1 cellular context compared by ENCODE assay signal in the genomic region with DNA sequence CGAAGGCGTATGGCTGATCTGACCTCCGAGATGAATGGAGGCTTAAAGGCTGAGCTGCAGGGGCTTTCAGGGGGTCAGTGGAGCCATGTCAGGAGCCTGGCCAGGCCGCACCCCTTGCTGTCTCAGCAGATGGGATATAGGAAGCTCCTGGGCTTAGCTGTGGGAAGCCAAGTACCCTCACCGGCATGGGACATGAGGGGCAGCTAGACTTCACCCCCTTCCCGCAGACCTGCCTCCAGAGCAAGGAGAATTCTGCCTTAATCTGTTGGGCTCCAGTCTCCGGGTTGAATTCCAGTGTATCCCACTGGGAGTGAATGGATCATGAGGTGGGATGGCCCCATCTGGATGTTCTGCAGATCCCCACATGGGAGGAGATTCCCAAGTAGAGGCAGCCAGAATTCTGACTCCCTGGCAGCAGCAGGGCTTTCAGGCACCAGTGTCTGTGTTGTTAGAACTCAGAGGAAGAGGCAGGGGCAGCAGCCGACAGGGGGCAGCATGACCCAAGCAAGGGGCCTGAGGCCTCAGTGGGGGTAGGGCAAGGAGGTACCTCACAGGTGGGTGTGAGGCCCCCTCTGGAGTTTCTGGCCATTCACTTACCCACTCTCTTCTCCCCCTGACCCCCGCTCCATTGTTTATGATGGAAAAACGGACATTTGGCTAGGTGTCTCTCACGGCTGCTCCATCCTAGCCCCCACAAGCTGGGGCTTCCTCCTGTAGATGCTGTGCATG.
TF ChIP-seq lines count a peak whose summit lies in the region.

No MANE protein-coding gene starts in this region.

TF ChIP-seq in endothelial cell of umbilical vein, 7 proteins besides CTCF, POLR2A, EP300 and RAD21:
- TF ChIP-seq POLR2AphosphoS5 (IDR thresholded peaks at IDR 0.05; ENCODE audit: insufficient read depth, low read depth, low read length): no peak
- no peak for TF ChIP-seq MYC (IDR thresholded peaks at IDR 0.05; ENCODE audit: low read depth, low read length)
- no peak for TF ChIP-seq FOS (IDR thresholded peaks at IDR 0.05; ENCODE audit: borderline replicate concordance, insufficient read depth, low read length)
- TF ChIP-seq, protein P1, sequence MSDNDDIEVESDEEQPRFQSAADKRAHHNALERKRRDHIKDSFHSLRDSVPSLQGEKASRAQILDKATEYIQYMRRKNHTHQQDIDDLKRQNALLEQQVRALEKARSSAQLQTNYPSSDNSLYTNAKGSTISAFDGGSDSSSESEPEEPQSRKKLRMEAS (IDR thresholded peaks at IDR 0.05; ENCODE audit: insufficient read depth, insufficient read length): no peak
- no peak for TF ChIP-seq EZH2 (IDR thresholded peaks at IDR 0.05; ENCODE audit: borderline replicate concordance, low read depth, low read length, severe bottlenecking)
